ENCODE assay signal across 17 cellular contexts in the genomic region with DNA sequence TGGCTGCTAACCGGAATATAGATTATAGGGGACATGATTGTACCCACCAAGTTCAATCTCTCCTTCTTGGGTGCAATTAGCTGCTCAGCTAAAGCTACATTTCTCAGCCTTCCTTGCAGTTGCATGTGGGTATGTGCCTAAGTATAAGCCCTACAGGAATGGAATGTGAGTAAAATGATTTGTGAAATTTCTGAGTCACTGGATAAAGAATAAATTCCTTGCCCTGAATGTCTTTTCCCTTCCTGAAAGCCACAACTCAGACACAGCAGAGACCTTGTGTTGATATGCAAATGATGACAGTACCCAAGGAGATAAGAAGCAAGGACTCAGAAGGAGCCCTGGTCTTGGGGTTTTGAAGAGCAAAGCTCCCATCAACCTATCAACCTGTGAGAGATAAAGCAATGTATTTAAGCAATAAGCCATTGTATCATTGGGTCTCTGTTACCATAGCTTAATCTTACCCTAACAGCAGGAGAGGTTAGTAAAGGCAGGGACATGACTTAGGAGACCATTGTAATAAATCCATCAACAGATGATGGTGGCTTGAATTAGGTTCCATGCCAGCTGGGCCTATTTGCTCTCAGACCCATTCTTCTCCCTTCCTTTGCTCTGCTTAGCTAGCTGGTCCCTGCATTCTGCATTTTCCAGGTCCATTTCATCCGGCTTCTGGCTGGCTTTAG. TPM values are rescaled to one million over a fixed set of nuclear protein-coding genes. Genes with fewer than 3 reads are reported as not detected.
DNase-seq lines count a peak whose midpoint lies in the region; ATAC-seq, FAIRE-seq and TF ChIP-seq lines count a peak whose summit lies in the region.
"Had no signal": no experiment of that assay in that cellular context is flagged by ENCODE, and none has a peak within 500 bp of the region (broad histone marks: within the 10 kb centered on the region; RNA-seq: fewer than 3 reads in every experiment).

No MANE protein-coding gene starts in this region.

- peaks cover 31% of the 10 kb centered on the region for H3K4me1 ChIP-seq in keratinocyte (ENCODE audit: control insufficient read depth, extremely low read depth, insufficient read depth, low read length)
- H3K4me1 ChIP-seq: BLaER1 had no signal

- H3K36me3 ChIP-seq in keratinocyte (ENCODE audit: control insufficient read depth in 2 of 2, extremely low read depth in 1 of 2, insufficient read depth in 2 of 2, low read length in 2 of 2) = no peaks in the 10 kb centered on the region
- H3K36me3 ChIP-seq: BLaER1, upper lobe of left lung had no signal

- H3K27me3 Mint-ChIP-seq in stimulated activated memory B cell treated with anti-CD40 and anti-IgM and Interleukin-4, amounts not matched to agents 10 μg/mL and 1 μg/mL and 100 μg/mL, for 72 hours = no peaks in the 10 kb centered on the region

- FAIRE-seq in keratinocyte (lab: Jason Lieb, UNC) = peak; percentile 85

- no peaks in the 10 kb centered on the region for H4K20me1 ChIP-seq in keratinocyte (ENCODE audit: control insufficient read depth, extremely low read depth, insufficient read depth, low read length)
- H4K20me1 ChIP-seq: BLaER1 had no signal

- no peaks in the 10 kb centered on the region for H3K79me2 ChIP-seq in keratinocyte (ENCODE audit: control insufficient read depth, insufficient read depth, low read length)

- H3K27ac ChIP-seq in AG04450 (ENCODE audit: low read depth, low read length) = peak overlapping the region; percentile 54
- peak overlapping the region; percentile 54 for H3K27ac ChIP-seq in keratinocyte (ENCODE audit: control insufficient read depth, insufficient read depth, low read length)
- H3K27ac ChIP-seq: BLaER1, upper lobe of left lung had no signal

- TF ChIP-seq CTCF in AG04450 (IDR thresholded peaks at IDR 0.05; ENCODE audit: low read depth, low read length) (no peak), keratinocyte (optimal IDR thresholded peaks at IDR 0.05 in 1 of 3, IDR thresholded peaks at IDR 0.05 in 1 of 3, conservative IDR thresholded peaks at IDR 0.05 in 1 of 3; ENCODE audit: extremely low read depth in 1 of 3, insufficient read depth in 2 of 3, low read length in 3 of 3) (no peak)

- no peak overlapping the region for H3K9ac ChIP-seq in keratinocyte (ENCODE audit: control insufficient read depth, extremely low read depth, insufficient read depth, low read length)
- H3K9ac ChIP-seq: BLaER1 had no signal

- dilution Hi-C loops in keratinocyte (cut with MboI; ENCODE audit: extremely low pct_ligation_motif_present, low sequenced_read_pairs) = no loop called here

- no peaks in the 10 kb centered on the region for H3K9me3 Mint-ChIP-seq in stimulated activated memory B cell treated with anti-CD40 and anti-IgM and Interleukin-4, amounts not matched to agents 10 μg/mL and 1 μg/mL and 100 μg/mL, for 72 hours

- POLR2A ChIA-PET in AG04450 (lab: Yijun Ruan, JAX) = interaction anchor here (1.1 to 2.1 kb wide), 2 partner anchors 14 to 25 kb away, joined by 6 to 16 read pairs; a partner anchor contains a TSS

- H3K4me2 ChIP-seq in keratinocyte (ENCODE audit: control insufficient read depth, extremely low read depth, insufficient read depth, low read depth, low read length) = peak overlapping the region; percentile 92
- H3K4me2 ChIP-seq: BLaER1 had no signal

- no peak overlapping the region for H3K4me3 Mint-ChIP-seq in stimulated activated memory B cell treated with anti-CD40 and anti-IgM and Interleukin-4, amounts not matched to agents 10 μg/mL and 1 μg/mL and 100 μg/mL, for 72 hours

- H3K27ac Mint-ChIP-seq in stimulated activated memory B cell treated with anti-CD40 and anti-IgM and Interleukin-4, amounts not matched to agents 10 μg/mL and 1 μg/mL and 100 μg/mL, for 72 hours = no peak overlapping the region

- no peak overlapping the region for H3K4me3 ChIP-seq in AG04450 (ENCODE audit: low read depth, low read length)
- H3K4me3 ChIP-seq in keratinocyte (ENCODE audit: control insufficient read depth in 2 of 3, extremely low read depth in 1 of 3, insufficient read depth in 2 of 3, low read depth in 1 of 3, low read length in 3 of 3) = peak overlapping the region in 1 of 3 experiments; percentile 30
- H3K4me3 ChIP-seq: BLaER1, SK-N-MC, upper lobe of left lung had no signal

- H3K9me3 ChIP-seq in AG04450 (ENCODE audit: control insufficient read depth, insufficient read depth, low read length) = no peaks in the 10 kb centered on the region
- no peaks in the 10 kb centered on the region for H3K9me3 ChIP-seq in keratinocyte (ENCODE audit: control insufficient read depth, low read depth, low read length)
- H3K9me3 ChIP-seq: BLaER1, upper lobe of left lung had no signal

- H2AFZ ChIP-seq in keratinocyte (ENCODE audit: control insufficient read depth, low read length) = peak overlapping the region; percentile 20

- no peak for DNase-seq in AG04450 (ENCODE audit: low read depth, low spot score)
- DNase-seq in HS-5 (ENCODE audit: low read depth) = peak; percentile 67
- DNase-seq in astrocyte of the hippocampus (ENCODE audit: low read depth, low spot score) = peak; percentile 68
- DNase-seq in keratinocyte (ENCODE audit: low read depth, low spot score) = peak; percentile 25
- DNase-seq in DMS53 (lab: John Stamatoyannopoulos, UW) = no peak
- DNase-seq: activated T-cell treated with anti-CD3 and anti-CD28 coated beads, Interleukin-2, amount 50 U/mL, for 1 hour; NCI-H1105 treated with DMSO at 0.1 percent for 48 hours; NCI-H526 treated with DMSO at 0.1 percent for 48 hours; occipital lobe had no signal

- ATAC-seq in GM21717 (IDR thresholded peaks at IDR 0.05; ENCODE audit: unreplicated experiment) = no peak
- no peak for ATAC-seq in HG02852 (IDR thresholded peaks at IDR 0.05; ENCODE audit: unreplicated experiment)
- ATAC-seq in stimulated activated memory B cell treated with anti-CD40 and anti-IgM and Interleukin-4, amounts not matched to agents 10 μg/mL and 1 μg/mL and 100 μg/mL, for 72 hours = no peak
- ATAC-seq: activated CD4-positive, CD25-positive, alpha-beta regulatory T cell treated with anti-CD3 and anti-CD28 coated beads, Interleukin-2, amount 50 U/mL, for 24 hours; HCT116 had no signal

- no peaks in the 10 kb centered on the region for H3K36me3 Mint-ChIP-seq in stimulated activated memory B cell treated with anti-CD40 and anti-IgM and Interleukin-4, amounts not matched to agents 10 μg/mL and 1 μg/mL and 100 μg/mL, for 72 hours

- no peaks in the 10 kb centered on the region for H3K9me1 ChIP-seq in keratinocyte (ENCODE audit: control insufficient read depth, extremely low read depth, insufficient read depth, low read length)

- peaks cover 10% of the 10 kb centered on the region for H3K4me1 Mint-ChIP-seq in stimulated activated memory B cell treated with anti-CD40 and anti-IgM and Interleukin-4, amounts not matched to agents 10 μg/mL and 1 μg/mL and 100 μg/mL, for 72 hours

- H3K27me3 ChIP-seq in AG04450 (ENCODE audit: control insufficient read depth, insufficient read depth, low read length) (no peaks in the 10 kb centered on the region), keratinocyte (ENCODE audit: control insufficient read depth, extremely low read depth, insufficient read depth, low read length) (no peaks in the 10 kb centered on the region)
- H3K27me3 ChIP-seq: BLaER1, upper lobe of left lung had no signal

- CTCF ChIA-PET in AG04450 (lab: Charles Lee) = interaction anchor here (0.7 to 1.2 kb wide), 2 partner anchors 18 to 1136 kb away, joined by 3 to 9 read pairs; no protein-coding TSS in a partner anchor

RNA-seq across cellular contexts. Expression of a gene that starts 25.6 kb away (rescaled TPM):
- polyA plus RNA-seq in AG04450 (2011; rRNA removed) (12.9 and 17.6 TPM in 2 replicates), keratinocyte (4.0 to 8.7 TPM (median 4.0 TPM) in 3 replicates)
- polyA minus RNA-seq in AG04450 (2011; rRNA and poly(A)+ RNA removed) = 10.4 and 23.0 TPM in 2 replicates
- 10.5 TPM for polyA plus RNA-seq in keratinocyte (2011; ENCODE audit: low read depth)
- polyA plus RNA-seq in keratinocyte (2011; cell fraction: cytosol; rRNA removed) = 2.2 and 4.7 TPM in 2 replicates
- 7.9 and 11.8 TPM in 2 replicates for polyA plus RNA-seq in keratinocyte (2011; cell fraction: nucleus; rRNA removed)
- polyA plus RNA-seq in keratinocyte (2012; ENCODE audit: low replicate concordance) = 3.5 and 5.7 TPM in 2 replicates
- 1.4 to 10.7 TPM (median 8.9 TPM) in 3 replicates for polyA minus RNA-seq in keratinocyte
- 4.4 TPM for polyA minus RNA-seq in keratinocyte (2011; cell fraction: cytosol; rRNA and poly(A)+ RNA removed)
- 10.3 and 21.6 TPM in 2 replicates for polyA minus RNA-seq in keratinocyte (2011; cell fraction: nucleus; rRNA and poly(A)+ RNA removed)

Comparison
In these comparisons a context has a peak if more than half of its experiments do, and no peak if none do; other contexts are left out.
1. DNase-seq: peak in HS-5 (single experiment), astrocyte of the hippocampus (single experiment) and keratinocyte (single experiment); none in AG04450 (single experiment) and DMS53 (single experiment).